8 cellular contexts compared by ENCODE assay signal in the genomic region with DNA sequence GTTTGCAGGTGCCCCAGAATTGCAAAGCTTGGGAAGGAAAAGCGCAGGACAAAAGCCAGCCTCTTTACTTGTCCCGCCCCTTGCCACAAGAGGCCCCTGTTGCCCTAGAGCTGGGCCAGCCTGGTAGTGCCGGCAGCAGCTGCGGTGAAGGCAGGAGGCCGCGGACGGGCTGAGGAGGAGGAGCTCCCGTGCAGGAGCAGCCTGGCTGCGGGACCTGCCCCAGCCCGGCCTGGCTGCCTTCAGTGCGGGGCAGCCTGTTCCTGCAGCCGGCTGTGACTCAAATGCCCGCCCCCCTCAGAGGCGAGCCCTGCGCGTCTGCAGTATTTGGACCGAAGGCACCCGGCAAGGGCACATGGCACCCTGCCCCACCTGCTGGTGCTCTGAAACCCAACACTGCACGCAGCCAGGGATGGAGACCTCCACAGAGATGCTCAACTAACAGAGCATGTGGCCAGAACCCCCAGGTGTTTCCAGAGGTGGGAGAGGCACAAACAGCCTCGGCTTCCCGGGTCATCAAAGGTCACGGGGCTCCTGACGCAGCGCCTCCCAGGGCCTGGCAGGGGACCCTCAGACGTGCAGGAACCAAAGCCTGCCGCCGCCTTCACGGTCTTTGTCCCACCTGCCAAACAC. TPM values are rescaled to one million over a fixed set of nuclear protein-coding genes. Genes with fewer than 3 reads are reported as not detected.
DNase-seq lines count a peak whose midpoint lies in the region; ATAC-seq and TF ChIP-seq lines count a peak whose summit lies in the region.

No MANE protein-coding gene starts in this region.

- H3K9me3 ChIP-seq in heart right ventricle (no peaks in the 10 kb centered on the region), PC-9 (ENCODE audit: insufficient read depth, low read depth) (no peaks in the 10 kb centered on the region)

- H3K9me2 ChIP-seq in PC-9 (ENCODE audit: insufficient read depth) = no peaks in the 10 kb centered on the region

- no peak overlapping the region for H3K4me3 ChIP-seq in AG09309 (ENCODE audit: control insufficient read depth, low read depth, low read length)
- H3K4me3 ChIP-seq in heart right ventricle = no peak overlapping the region
- H3K4me3 ChIP-seq in PC-9 = no peak overlapping the region

- H3K4me2 ChIP-seq in PC-9 = no peak overlapping the region

- TF ChIP-seq CTCF in AG09309 (IDR thresholded peaks at IDR 0.05; ENCODE audit: control insufficient read depth, insufficient read depth, low read depth, low read length, missing control alignments) = peak; percentile 41
- peak in 7 of 9 donors; percentile 29 to 50 (median 38) for TF ChIP-seq CTCF in heart right ventricle (IDR thresholded peaks at IDR 0.05)
- TF ChIP-seq CTCF in progenitor cell of endocrine pancreas (IDR thresholded peaks at IDR 0.05; ENCODE audit: unreplicated experiment) = peak; percentile 58
- TF ChIP-seq CTCF in PC-9 (conservative IDR thresholded peaks at IDR 0.05) = no peak

- H3K4me3 Mint-ChIP-seq in activated naive CD8-positive, alpha-beta T cell treated with anti-CD3 and anti-CD28 coated beads for 36 hours = no peak overlapping the region
- H3K4me3 Mint-ChIP-seq in progenitor cell of endocrine pancreas (ENCODE audit: low read depth) = no peak overlapping the region

- no peaks in the 10 kb centered on the region for H3K27me3 ChIP-seq in heart right ventricle
- no peaks in the 10 kb centered on the region for H3K27me3 ChIP-seq in PC-9 (ENCODE audit: insufficient read depth, low read depth)

- H3K4me1 Mint-ChIP-seq in activated naive CD8-positive, alpha-beta T cell treated with anti-CD3 and anti-CD28 coated beads for 36 hours = no peaks in the 10 kb centered on the region
- no peaks in the 10 kb centered on the region for H3K4me1 Mint-ChIP-seq in progenitor cell of endocrine pancreas (ENCODE audit: low read depth)

- ATAC-seq in GM18508 (IDR thresholded peaks at IDR 0.05; ENCODE audit: insufficient read depth, unreplicated experiment) = peak; percentile 45
- peak; percentile 85 for ATAC-seq in HG02885 (IDR thresholded peaks at IDR 0.05; ENCODE audit: poor library complexity, unreplicated experiment)
- ATAC-seq in heart right ventricle = peak; percentile 51 to 81 (median 72)

- no peaks in the 10 kb centered on the region for H3K27me3 Mint-ChIP-seq in activated naive CD8-positive, alpha-beta T cell treated with anti-CD3 and anti-CD28 coated beads for 36 hours
- H3K27me3 Mint-ChIP-seq in progenitor cell of endocrine pancreas = no peaks in the 10 kb centered on the region

- H3K27ac ChIP-seq in heart right ventricle (no peak overlapping the region), PC-9 (no peak overlapping the region)

- H3F3A ChIP-seq in PC-9 (ENCODE audit: insufficient read depth, low read depth) = peaks cover 25% of the 10 kb centered on the region; the same call in 1 of the 2 replicates

- peak; percentile 4 for DNase-seq in AG09309 (ENCODE audit: low read depth)
- peak; percentile 29 for DNase-seq in NCI-H524 treated with DMSO at 0.1 percent for 48 hours (lab: John Stamatoyannopoulos, UW)
- DNase-seq in activated naive CD8-positive, alpha-beta T cell treated with anti-CD3 and anti-CD28 coated beads for 36 hours = peak; percentile 61
- DNase-seq in heart right ventricle = peak; percentile 57 to 62
- peak; percentile 41 for DNase-seq in progenitor cell of endocrine pancreas (ENCODE audit: low spot score, unreplicated experiment)
- DNase-seq in PC-9 = no peak

- no TSS peak for BruUV-seq in PC-9 (replicated peaks; lab: Mats Ljungman, UMichigan)

- CTCF ChIA-PET in PC-9 (lab: Charles Lee) = interaction anchor here (0.6 kb wide), 1 partner anchor 72 kb away, joined by 4 read pairs; no protein-coding TSS in a partner anchor

- no peaks in the 10 kb centered on the region for H3K9me3 Mint-ChIP-seq in activated naive CD8-positive, alpha-beta T cell treated with anti-CD3 and anti-CD28 coated beads for 36 hours
- H3K9me3 Mint-ChIP-seq in progenitor cell of endocrine pancreas (ENCODE audit: low read depth) = no peaks in the 10 kb centered on the region

- H4K20me1 ChIP-seq in PC-9 (ENCODE audit: insufficient read depth) = 0 out of 2 replicates have a peak, but pooled peaks cover 3% of the 10 kb centered on the region

- H3K36me3 Mint-ChIP-seq in activated naive CD8-positive, alpha-beta T cell treated with anti-CD3 and anti-CD28 coated beads for 36 hours = peaks cover 17% of the 10 kb centered on the region
- H3K36me3 Mint-ChIP-seq in progenitor cell of endocrine pancreas (ENCODE audit: insufficient read depth) = peaks cover 16% of the 10 kb centered on the region

- no peak overlapping the region for H3K27ac Mint-ChIP-seq in activated naive CD8-positive, alpha-beta T cell treated with anti-CD3 and anti-CD28 coated beads for 36 hours
- H3K27ac Mint-ChIP-seq in progenitor cell of endocrine pancreas = no peak overlapping the region

- POLR2A ChIA-PET in PC-9 (lab: Charles Lee; ENCODE audit: unreplicated experiment) = no interaction called here

- intact Hi-C loops in heart right ventricle (cut with DNase I) (no loop called here), PC-9 (cut with micrococcal nuclease; ENCODE audit: unreplicated experiment) (no loop called here)

- 44 to 49% methylated on average over 28 of the region's 28 CpGs for WGBS in heart right ventricle, 2 donors

- peaks cover 0 to 88% (median 19%) of the 10 kb centered on the region in 9 donors for H3K36me3 ChIP-seq in heart right ventricle
- peaks cover 7% of the 10 kb centered on the region; the same call in 1 of the 2 replicates for H3K36me3 ChIP-seq in PC-9 (ENCODE audit: low read depth)

- H3K4me1 ChIP-seq in heart right ventricle (peaks cover 0 to 30% (median 21%) of the 10 kb centered on the region in 9 donors), PC-9 (replicated peaks; ENCODE audit: insufficient read depth) (no peaks in the 10 kb centered on the region)

- no peaks in the 10 kb centered on the region for H3K79me2 ChIP-seq in PC-9 (ENCODE audit: low read depth)

- no peak overlapping the region for H2AFZ ChIP-seq in PC-9

RNA-seq across cellular contexts. Expression of a gene that starts 29.7 kb away (rescaled TPM):
- 10 to 100 TPM; 20.8 to 21.1 TPM for total RNA-seq in activated naive CD8-positive, alpha-beta T cell treated with anti-CD3 and anti-CD28 coated beads for 36 hours
- total RNA-seq in heart right ventricle = 10 to 100 TPM; 24.7 to 33.9 (median 27.8) TPM
- polyA plus RNA-seq in heart right ventricle = 10 to 100 TPM; 22.1 to 43.4 TPM
- 32.4 and 34.2 TPM in 2 replicates for total RNA-seq in progenitor cell of endocrine pancreas
- total RNA-seq in PC-9 (2021) = 30.2 and 35.2 TPM in 2 replicates

Comparison
In these comparisons a context has a peak if more than half of its experiments do, and no peak if none do; other contexts are left out.
1. DNase-seq: peak in AG09309 (single experiment), NCI-H524 treated with DMSO at 0.1 percent for 48 hours (single experiment), activated naive CD8-positive, alpha-beta T cell treated with anti-CD3 and anti-CD28 coated beads for 36 hours (single experiment), heart right ventricle (2 of 2) and progenitor cell of endocrine pancreas (single experiment); none in PC-9 (0 of 2).
2. Peak in every context shown above with its lines, with median percentiles within 50 percentile points of each other: ATAC-seq.